8 cellular contexts compared by ENCODE assay signal in the genomic region with DNA sequence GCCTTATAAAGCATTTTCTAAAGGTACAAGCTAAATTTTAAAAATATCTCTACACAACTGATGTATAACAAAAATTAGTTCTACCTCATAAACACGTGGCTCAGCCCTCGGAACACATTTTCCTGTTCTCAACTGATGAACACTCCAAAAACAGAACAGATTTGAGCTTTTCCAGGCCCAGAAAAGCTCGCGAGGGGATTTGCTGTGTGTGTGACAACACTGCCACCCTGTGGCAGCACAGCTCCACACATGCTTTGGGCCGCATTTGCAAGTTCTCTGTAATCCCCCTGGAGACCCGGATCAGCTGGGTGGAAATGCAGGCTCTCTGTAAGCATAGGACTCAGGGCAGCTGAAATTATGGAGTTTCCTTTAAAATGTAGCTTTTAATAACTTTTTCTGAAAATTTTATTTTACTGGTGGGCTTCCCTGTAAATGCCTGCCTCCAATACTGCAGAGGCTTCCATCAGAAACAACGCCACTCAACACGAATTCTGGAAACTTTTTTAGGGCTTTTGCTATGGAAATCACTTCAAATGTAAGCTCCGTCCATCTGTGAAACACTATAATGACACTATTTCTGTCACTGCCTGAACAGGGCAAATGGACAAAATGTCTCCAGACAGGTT.
DNase-seq lines count a peak whose midpoint lies in the region; ATAC-seq, FAIRE-seq and TF ChIP-seq lines count a peak whose summit lies in the region.

No MANE protein-coding gene starts in this region.

- peaks cover 34% of the 10 kb centered on the region for H3K27me3 Mint-ChIP-seq in activated naive CD8-positive, alpha-beta T cell treated with anti-CD3 and anti-CD28 coated beads for 36 hours
- H3K27me3 Mint-ChIP-seq in glutamatergic neuron (ENCODE audit: unreplicated experiment), result no peaks in the 10 kb centered on the region

- H3K9me3 Mint-ChIP-seq in activated naive CD8-positive, alpha-beta T cell treated with anti-CD3 and anti-CD28 coated beads for 36 hours, result no peaks in the 10 kb centered on the region
- no peaks in the 10 kb centered on the region for H3K9me3 Mint-ChIP-seq in glutamatergic neuron (ENCODE audit: unreplicated experiment)

- TF ChIP-seq CTCF in A549 (IDR thresholded peaks at IDR 0.05) (peak; percentile 95), GM12875 (IDR thresholded peaks at IDR 0.05; ENCODE audit: borderline replicate concordance, insufficient read depth, low read depth, low read length) (peak; percentile 91), glutamatergic neuron (IDR thresholded peaks at IDR 0.05; ENCODE audit: partially characterized antibody, unreplicated experiment) (peak; percentile 91), vagina (IDR thresholded peaks at IDR 0.05) (peak; percentile 84 to 88 (median 87))

- in situ Hi-C loops in KBM-7 (cut with MboI; ENCODE audit: low pct_unique_long_range_greater_than_20kb, low sequenced_read_pairs), result no loop called here

- H3K27ac Mint-ChIP-seq in activated naive CD8-positive, alpha-beta T cell treated with anti-CD3 and anti-CD28 coated beads for 36 hours, result no peak overlapping the region
- no peak overlapping the region for H3K27ac Mint-ChIP-seq in glutamatergic neuron (ENCODE audit: unreplicated experiment)

- H3K4me1 ChIP-seq in A549 (peaks cover 4% of the 10 kb centered on the region; the same call in 1 of the 3 replicates), vagina (peaks cover 7% of the 10 kb centered on the region)

- TF ChIP-seq POLR2A in A549 (IDR thresholded peaks at IDR 0.05; ENCODE audit: low read length) (no peak), vagina (IDR thresholded peaks at IDR 0.05) (no peak)

- no peaks in the 10 kb centered on the region for H3K36me3 Mint-ChIP-seq in activated naive CD8-positive, alpha-beta T cell treated with anti-CD3 and anti-CD28 coated beads for 36 hours
- H3K36me3 Mint-ChIP-seq in glutamatergic neuron (ENCODE audit: unreplicated experiment), result no peaks in the 10 kb centered on the region

- DNase-seq in A549 (ENCODE audit: low read depth in 1 of 2, low spot score in 1 of 2), result peak; percentile 38 to 75
- peak; percentile 78 for DNase-seq in KBM-7
- peak; percentile 75 to 77 for DNase-seq in SHP77 (lab: John Stamatoyannopoulos, UW)
- peak; percentile 48 for DNase-seq in activated naive CD8-positive, alpha-beta T cell treated with anti-CD3 and anti-CD28 coated beads for 36 hours
- peak; percentile 85 for DNase-seq in glutamatergic neuron
- peak; percentile 90 for DNase-seq in posterior vena cava (ENCODE audit: low spot score)
- DNase-seq in vagina (ENCODE audit: extremely low spot score in 2 of 2), result no peak

- H3K4me3 ChIP-seq in A549, result no peak overlapping the region
- H3K4me3 ChIP-seq in GM12875 (ENCODE audit: low read depth, low read length), result no peak overlapping the region
- no peak overlapping the region for H3K4me3 ChIP-seq in vagina

- H3K27me3 ChIP-seq in vagina, result no peaks in the 10 kb centered on the region

- H3K4me1 Mint-ChIP-seq in activated naive CD8-positive, alpha-beta T cell treated with anti-CD3 and anti-CD28 coated beads for 36 hours, result peaks cover 3% of the 10 kb centered on the region
- H3K4me1 Mint-ChIP-seq in glutamatergic neuron (ENCODE audit: low read depth, unreplicated experiment), result peaks cover 14% of the 10 kb centered on the region

- CTCF ChIA-PET in A549 (lab: Yijun Ruan, JAX), result interaction anchor here (0.6 to 8.6 kb wide), 75 partner anchors 11 to 1068 kb away, joined by 3 to 176 read pairs (median 4); a partner anchor contains a TSS

- POLR2A ChIA-PET in A549 (lab: Yijun Ruan, JAX), result interaction anchor here (1.0 to 1.1 kb wide), 2 partner anchors 368 to 1067 kb away, joined by 3 read pairs; no protein-coding TSS in a partner anchor

- no peaks in the 10 kb centered on the region for H3K36me3 ChIP-seq in vagina

- no peak for FAIRE-seq in A549 (lab: Jason Lieb, UNC)

- H3K27ac ChIP-seq in A549 (no peak overlapping the region), vagina (no peak overlapping the region)

- H3K4me2 ChIP-seq in A549, result no peak overlapping the region

- peak; percentile 71 to 80 for ATAC-seq in A549

- intact Hi-C loops in posterior vena cava (cut with DNase I), result no loop called here
- intact Hi-C loops in vagina (cut with DNase I), result loop anchor here (2.0 to 10.0 kb wide), 3 partner anchors 204 to 1018 kb away; no protein-coding TSS in a partner anchor

- H3K9me3 ChIP-seq in A549 (no peaks in the 10 kb centered on the region), vagina (no peaks in the 10 kb centered on the region)

- TF ChIP-seq EP300 in A549 (IDR thresholded peaks at IDR 0.05), result no peak

- TF ChIP-seq RAD21 in A549 (conservative IDR thresholded peaks at IDR 0.05 in 1 of 2, IDR thresholded peaks at IDR 0.05 in 1 of 2), result peak; percentile 95 to 97

- no peak overlapping the region for H3K4me3 Mint-ChIP-seq in activated naive CD8-positive, alpha-beta T cell treated with anti-CD3 and anti-CD28 coated beads for 36 hours
- H3K4me3 Mint-ChIP-seq in glutamatergic neuron (ENCODE audit: unreplicated experiment), result no peak overlapping the region

- WGBS in A549 (ENCODE audit: missing lambda C conversion rate), result 19% methylated on average over 9 of the region's 9 CpGs

TF ChIP-seq in A549, 52 proteins besides CTCF, POLR2A, EP300 and RAD21:
- TF ChIP-seq, protein P1, sequence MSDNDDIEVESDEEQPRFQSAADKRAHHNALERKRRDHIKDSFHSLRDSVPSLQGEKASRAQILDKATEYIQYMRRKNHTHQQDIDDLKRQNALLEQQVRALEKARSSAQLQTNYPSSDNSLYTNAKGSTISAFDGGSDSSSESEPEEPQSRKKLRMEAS (IDR thresholded peaks at IDR 0.05), result 0 out of 2 replicates have a peak, but pooled peaks have one; percentile 20
- no peak for TF ChIP-seq NR3C1 (IDR thresholded peaks at IDR 0.05)
- peak; percentile 90 for TF ChIP-seq SMC3 (IDR thresholded peaks at IDR 0.05)

Comparison
In these comparisons a context has a peak if more than half of its experiments do, and no peak if none do; other contexts are left out.
1. DNase-seq: peak in A549 (2 of 2), KBM-7 (single experiment), SHP77 (2 of 2), activated naive CD8-positive, alpha-beta T cell treated with anti-CD3 and anti-CD28 coated beads for 36 hours (single experiment), glutamatergic neuron (single experiment) and posterior vena cava (single experiment); none in vagina (0 of 2).
2. Peak in every context shown above with its lines, with median percentiles within 50 percentile points of each other: CTCF ChIP-seq.